ENCODE assay signal across 7 cellular contexts in the genomic region with DNA sequence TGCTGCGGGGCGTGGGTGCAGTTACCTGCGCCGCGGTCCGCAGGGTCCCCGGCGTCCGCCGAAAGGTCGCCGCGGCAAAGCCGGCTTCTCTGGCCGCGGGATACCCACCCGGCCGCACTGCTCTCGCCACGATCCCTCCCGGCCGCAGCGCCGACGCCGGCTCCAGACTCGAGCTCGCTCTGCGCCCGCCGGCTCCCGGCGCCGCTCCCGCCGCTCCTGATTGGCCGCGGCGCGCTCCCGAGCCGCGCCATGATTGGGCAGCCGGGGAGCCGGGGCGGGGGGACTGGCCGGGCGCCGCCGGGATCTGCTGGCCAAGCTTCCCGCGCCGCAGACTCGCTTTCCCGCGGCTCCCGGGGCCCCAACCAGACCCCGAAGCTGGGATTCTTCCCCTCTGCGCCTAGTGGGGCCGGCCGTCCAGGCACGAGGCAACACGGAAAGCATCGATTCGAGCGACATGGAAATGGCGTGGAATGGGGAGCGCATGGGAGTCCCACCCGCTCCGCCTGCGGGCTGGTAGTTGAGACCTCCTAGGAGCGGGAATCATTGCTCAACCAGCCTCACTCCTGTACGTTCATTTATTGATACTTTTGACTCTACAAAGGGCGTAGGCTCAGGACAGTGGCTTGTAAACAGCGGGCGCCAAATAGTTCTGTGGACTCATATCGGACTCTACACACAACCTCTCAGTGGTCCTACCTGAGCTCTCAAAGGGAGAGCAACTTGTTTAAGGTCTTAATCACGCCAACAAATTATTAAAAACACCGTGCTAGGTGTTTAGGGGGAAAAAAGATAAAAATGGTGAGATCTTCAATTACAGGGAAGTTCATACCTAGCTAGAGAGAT. TPM values are rescaled to one million over a fixed set of nuclear protein-coding genes. Genes with fewer than 3 reads are reported as not detected.
DNase-seq lines count a peak whose midpoint lies in the region; ATAC-seq and TF ChIP-seq lines count a peak whose summit lies in the region.

No MANE protein-coding gene starts in this region.

- peaks cover 16% of the 10 kb centered on the region for H3K27me3 ChIP-seq in colonic mucosa
- peaks cover 15% of the 10 kb centered on the region for H3K27me3 ChIP-seq in kidney epithelial cell (ENCODE audit: control insufficient read depth, insufficient read depth, low read length)
- peaks cover 30% of the 10 kb centered on the region for H3K27me3 ChIP-seq in smooth muscle cell (ENCODE audit: low read depth)

- H3K27ac ChIP-seq in colonic mucosa = no peak overlapping the region
- H3K27ac ChIP-seq in smooth muscle cell (ENCODE audit: low read depth) = no peak overlapping the region

- H3K4me3 ChIP-seq in WI38 (ENCODE audit: low read depth, low read length) (peak overlapping the region; percentile 32), colonic mucosa (peak overlapping the region; percentile 56), kidney epithelial cell (ENCODE audit: low read depth, low read length) (peak overlapping the region; percentile 55), smooth muscle cell (peak overlapping the region; percentile 56)

- H3K9ac ChIP-seq in colonic mucosa (ENCODE audit: low read depth in 2 of 2, low read length in 2 of 2) (peak overlapping the region in 1 of 2 donors; percentile 66), smooth muscle cell (ENCODE audit: low read depth) (no peak overlapping the region)

- intact Hi-C loops in colonic mucosa (cut with DNase I) = no loop called here

- H3K4me1 ChIP-seq in colonic mucosa (peaks cover 3% of the 10 kb centered on the region), smooth muscle cell (ENCODE audit: low read depth) (peaks cover 9% of the 10 kb centered on the region)

- DNase-seq in NCI-H1694 (lab: John Stamatoyannopoulos, UW) = peak; percentile 68
- DNase-seq in colonic mucosa = peak; percentile 77
- no peak for DNase-seq in kidney epithelial cell (ENCODE audit: low read depth)
- no peak for DNase-seq in smooth muscle cell (lab: John Stamatoyannopoulos, UW; ENCODE audit: unreplicated experiment)

- H4K20me1 ChIP-seq in smooth muscle cell (ENCODE audit: low read depth) = no peaks in the 10 kb centered on the region

- H3K36me3 ChIP-seq in colonic mucosa (no peaks in the 10 kb centered on the region), kidney epithelial cell (ENCODE audit: control insufficient read depth, insufficient read depth, low read length) (no peaks in the 10 kb centered on the region), smooth muscle cell (ENCODE audit: low read depth) (no peaks in the 10 kb centered on the region)

- peak; percentile 87 for ATAC-seq in GM18498 (IDR thresholded peaks at IDR 0.05; ENCODE audit: unreplicated experiment)
- ATAC-seq in HG02840 (IDR thresholded peaks at IDR 0.05; ENCODE audit: low FRiP score, unreplicated experiment) = peak; percentile 66

- H3F3A ChIP-seq in smooth muscle cell (ENCODE audit: low read depth) = no peaks in the 10 kb centered on the region

- peak overlapping the region; percentile 59 for H2AFZ ChIP-seq in smooth muscle cell (ENCODE audit: low read depth)

- TF ChIP-seq CTCF in WI38 (IDR thresholded peaks at IDR 0.05; ENCODE audit: low read depth, low read length) (no peak), colonic mucosa (IDR thresholded peaks at IDR 0.05) (no peak), kidney epithelial cell (IDR thresholded peaks at IDR 0.05; ENCODE audit: insufficient read depth, low read length, poor library complexity, severe bottlenecking) (no peak), smooth muscle cell (IDR thresholded peaks at IDR 0.05; ENCODE audit: borderline replicate concordance, insufficient read depth, poor library complexity, severe bottlenecking) (no peak)

- WGBS in smooth muscle cell (ENCODE audit: low lambda C conversion rate) = 2% methylated on average over 67 of the region's 79 CpGs

- peak overlapping the region; percentile 90 for H3K4me2 ChIP-seq in smooth muscle cell

- no peaks in the 10 kb centered on the region for H3K79me2 ChIP-seq in smooth muscle cell (ENCODE audit: low read depth)

- H3K9me3 ChIP-seq in colonic mucosa (no peaks in the 10 kb centered on the region), smooth muscle cell (replicated peaks; ENCODE audit: low read depth) (no peaks in the 10 kb centered on the region)

RNA-seq across cellular contexts. Expression of a gene that starts 36.4 kb away (rescaled TPM):
- total RNA-seq in colonic mucosa = 10 to 100 TPM; 12.7 to 15.1 TPM
- total RNA-seq in kidney epithelial cell = 17.9 and 20.2 TPM in 2 replicates
- total RNA-seq in smooth muscle cell = 39.6 and 43.6 TPM in 2 replicates
- polyA plus RNA-seq in smooth muscle cell = 1.7 and 7.3 TPM in 2 replicates

Comparison
In these comparisons a context has a peak if more than half of its experiments do, and no peak if none do; other contexts are left out.
1. DNase-seq: peak in NCI-H1694 (single experiment) and colonic mucosa (single experiment); none in kidney epithelial cell (single experiment) and smooth muscle cell (single experiment).
2. Peak in every context shown above with its lines, with median percentiles within 50 percentile points of each other: H3K4me3 ChIP-seq.